Comparison of ENCODE assay signal across 1 cellular context in genomic region chr14:24275524-24276139, GRCh38.
TF ChIP-seq lines count a peak whose summit lies in the region.

No MANE protein-coding gene starts in this region.

TF ChIP-seq in HepG2, 621 proteins besides CTCF, POLR2A, EP300 and RAD21 (continued from another document):
- peak; percentile 55; the same call in 1 of the 2 replicates for TF ChIP-seq ZNF574 (CRISPR knock-in tag; IDR thresholded peaks at IDR 0.05)
- TF ChIP-seq BRF2 (CRISPR knock-in tag; IDR thresholded peaks at IDR 0.05), result no peak
- TF ChIP-seq MAX (IDR thresholded peaks at IDR 0.05), result no peak
